In genomic region chr6:159342146-159342545, GRCh38 we compare ENCODE assay signal across 36 cellular contexts.
"Had no signal": no experiment of that assay in that cellular context is flagged by ENCODE, and none has a peak within 500 bp of the region (broad histone marks: within the 10 kb centered on the region; RNA-seq: fewer than 3 reads in every experiment).

No MANE protein-coding gene starts in this region.

- H3K4me3 ChIP-seq: MG63 had no signal

- H3K36me3 ChIP-seq: MG63 had no signal

- DNase-seq: Karpas-422, Kasumi-1, MG63, MM.1S, MV-4-11, NCI-H1048, NCI-H1092, NCI-H1092 treated with DMSO at 0.1 percent for 48 hours, NCI-H1105, NCI-H1105 treated with DMSO at 0.1 percent for 48 hours, NCI-H1417, NCI-H1417 treated with DMSO at 0.1 percent for 48 hours, NCI-H1436, NCI-H1436 treated with DMSO at 0.1 percent for 48 hours, NCI-H146, NCI-H1694, NCI-H1694 treated with DMSO at 0.1 percent for 48 hours, NCI-H187, NCI-H187 treated with DMSO at 0.1 percent for 48 hours, NCI-H1930, NCI-H2029, NCI-H2029 treated with DMSO at 0.1 percent for 48 hours, NCI-H2081, NCI-H2081 treated with DMSO at 0.1 percent for 48 hours, NCI-H2107, NCI-H2171, NCI-H2171 treated with DMSO at 0.1 percent for 48 hours, NCI-H2227 treated with DMSO at 0.1 percent for 48 hours, NCI-H226, NCI-H345, NCI-H446, NCI-H446 treated with DMSO at 0.1 percent for 48 hours, NCI-H510A, NCI-H510A treated with DMSO at 0.1 percent for 48 hours, NCI-H524, NCI-H524 treated with DMSO at 0.1 percent for 48 hours had no signal
